In genomic region chr15:32898991-32899613, GRCh38 we compare ENCODE assay signal across 13 cellular contexts.
DNase-seq lines count a peak whose midpoint lies in the region; ATAC-seq, FAIRE-seq and TF ChIP-seq lines count a peak whose summit lies in the region.
"Had no signal": no experiment of that assay in that cellular context is flagged by ENCODE, and none has a peak within 500 bp of the region (broad histone marks: within the 10 kb centered on the region; RNA-seq: fewer than 3 reads in every experiment).

No MANE protein-coding gene starts in this region.

- H3K27ac ChIP-seq in tibial nerve = no peak overlapping the region

- TF ChIP-seq POLR2A in tibial nerve (IDR thresholded peaks at IDR 0.05) = no peak

- intact Hi-C loops in left colon (cut with DNase I, micrococcal nuclease) = no loop called here

- ATAC-seq in left colon = peak; percentile 26
- no peak for ATAC-seq in HG03442 (IDR thresholded peaks at IDR 0.05; ENCODE audit: unreplicated experiment)
- ATAC-seq: left ventricle myocardium superior had no signal

- no peak for TF ChIP-seq EP300 in tibial nerve (IDR thresholded peaks at IDR 0.05)

- peak; percentile 6 for DNase-seq in GM06990 (ENCODE audit: extremely low read depth, insufficient read length)
- DNase-seq in NAMALWA (ENCODE audit: low spot score) = peak; percentile 5
- peak; percentile 74 for DNase-seq in SK-MEL-5 (ENCODE audit: low read depth, low spot score)
- DNase-seq in left colon = no peak
- no peak for DNase-seq in urothelium cell line (ENCODE audit: low spot score)
- no peak for DNase-seq in tibial nerve (ENCODE audit: low spot score in 2 of 2)
- no peak for DNase-seq in stimulated activated CD4-positive, alpha-beta T cell treated with anti-CD3 and anti-CD28 coated beads, Interleukin-15, amount 100 ng/mL, for 24 hours
- DNase-seq: GF-D8; left ventricle myocardium superior; Right ventricle myocardium superior; stimulated activated CD4-positive, alpha-beta T cell treated with anti-CD3 and anti-CD28 coated beads, Interleukin-4, amount 100 ng/mL, for 24 hours had no signal

- H3K27me3 ChIP-seq in GM06990 (replicated peaks; ENCODE audit: control insufficient read depth, insufficient read depth, low read length) = no peaks in the 10 kb centered on the region
- no peaks in the 10 kb centered on the region for H3K27me3 ChIP-seq in tibial nerve

- no peaks in the 10 kb centered on the region for H3K9me3 ChIP-seq in tibial nerve

- H3K36me3 ChIP-seq in GM06990 (ENCODE audit: control insufficient read depth, insufficient read depth, low read length) (no peaks in the 10 kb centered on the region), tibial nerve (no peaks in the 10 kb centered on the region)

- H3K4me1 ChIP-seq in tibial nerve = peaks cover 0 to 4% (median 0%) of the 10 kb centered on the region in 4 donors

- whole genome bisulfite sequencing in tibial nerve, 2 donors = 29 to 38% methylated on average over 7 of the region's 7 CpGs

- no peak for TF ChIP-seq CTCF in GM06990 (IDR thresholded peaks at IDR 0.05; ENCODE audit: insufficient read depth, low read length, poor library complexity, severe bottlenecking)
- no peak for TF ChIP-seq CTCF in tibial nerve (IDR thresholded peaks at IDR 0.05)

- in situ Hi-C loops in SK-MEL-5 (cut with HindIII; ENCODE audit: low pct_unique_long_range_greater_than_20kb, low sequenced_read_pairs) = no loop called here

- FAIRE-seq in urothelium cell line (lab: Jason Lieb, UNC) = no peak
- FAIRE-seq: colon had no signal

- no peak overlapping the region for H3K4me3 ChIP-seq in GM06990 (replicated peaks; ENCODE audit: low read depth, low read length)
- no peak overlapping the region for H3K4me3 ChIP-seq in tibial nerve

Comparison
In these comparisons a context has a peak if more than half of its experiments do, and no peak if none do; other contexts are left out.
1. DNase-seq: peak in GM06990 (single experiment), NAMALWA (single experiment) and SK-MEL-5 (single experiment); none in left colon (0 of 2), urothelium cell line (single experiment), tibial nerve (0 of 2) and stimulated activated CD4-positive, alpha-beta T cell treated with anti-CD3 and anti-CD28 coated beads, Interleukin-15, amount 100 ng/mL, for 24 hours (single experiment).